ENCODE assay signal across 2 cellular contexts in the genomic region with DNA sequence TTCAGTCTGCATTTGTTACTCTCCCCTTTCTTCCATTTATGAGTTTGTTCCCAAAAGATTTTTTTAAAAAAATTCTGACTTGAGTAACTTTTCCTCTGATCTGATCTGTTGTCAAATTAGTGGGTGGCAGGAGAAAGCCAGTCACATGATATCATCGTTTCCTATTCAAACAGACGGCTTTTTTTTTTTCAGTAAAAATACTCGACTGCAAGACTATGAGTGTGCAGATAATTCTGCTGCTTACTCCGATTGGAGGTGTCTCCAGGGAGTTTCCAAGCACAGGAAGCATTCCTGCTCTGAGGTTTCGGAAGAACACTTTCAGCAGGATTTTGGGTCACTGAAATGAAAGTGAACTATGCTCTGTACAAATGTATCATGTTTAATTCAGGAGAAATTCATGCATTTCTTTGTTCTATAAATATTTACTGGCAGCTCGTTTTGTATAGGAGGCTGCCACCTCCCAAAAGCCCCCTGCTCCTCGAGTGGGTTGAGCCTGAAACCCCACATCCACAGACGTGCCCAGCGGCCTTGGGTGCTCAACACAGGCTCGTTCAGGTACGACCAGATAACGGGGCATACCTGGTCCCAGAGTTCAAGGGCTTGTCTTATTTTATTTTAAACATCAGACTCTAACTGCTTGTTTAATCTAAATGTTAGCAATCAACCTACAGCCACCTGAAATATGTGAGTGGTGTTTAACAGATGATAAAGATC.
TF ChIP-seq lines count a peak whose summit lies in the region.

No MANE protein-coding gene starts in this region.

TF ChIP-seq in SK-N-SH, 30 proteins besides CTCF, POLR2A, EP300 and RAD21 (continued from another document):
- TF ChIP-seq ZBTB33 (IDR thresholded peaks at IDR 0.05; ENCODE audit: borderline replicate concordance, low read depth) (no peak), EZH2phosphoT487 (IDR thresholded peaks at IDR 0.05; ENCODE audit: borderline replicate concordance, low read depth) (no peak)
- TF ChIP-seq, protein P1, sequence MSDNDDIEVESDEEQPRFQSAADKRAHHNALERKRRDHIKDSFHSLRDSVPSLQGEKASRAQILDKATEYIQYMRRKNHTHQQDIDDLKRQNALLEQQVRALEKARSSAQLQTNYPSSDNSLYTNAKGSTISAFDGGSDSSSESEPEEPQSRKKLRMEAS (IDR thresholded peaks at IDR 0.05; ENCODE audit: low read depth), result no peak
- TF ChIP-seq, protein P2, sequence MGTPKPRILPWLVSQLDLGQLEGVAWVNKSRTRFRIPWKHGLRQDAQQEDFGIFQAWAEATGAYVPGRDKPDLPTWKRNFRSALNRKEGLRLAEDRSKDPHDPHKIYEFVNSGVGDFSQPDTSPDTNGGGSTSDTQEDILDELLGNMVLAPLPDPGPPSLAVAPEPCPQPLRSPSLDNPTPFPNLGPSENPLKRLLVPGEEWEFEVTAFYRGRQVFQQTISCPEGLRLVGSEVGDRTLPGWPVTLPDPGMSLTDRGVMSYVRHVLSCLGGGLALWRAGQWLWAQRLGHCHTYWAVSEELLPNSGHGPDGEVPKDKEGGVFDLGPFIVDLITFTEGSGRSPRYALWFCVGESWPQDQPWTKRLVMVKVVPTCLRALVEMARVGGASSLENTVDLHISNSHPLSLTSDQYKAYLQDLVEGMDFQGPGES (IDR thresholded peaks at IDR 0.05; ENCODE audit: low read depth, low read length), result no peak

TF ChIP-seq in SK-N-SH treated with all-trans-retinoic acid at 6 μM for 48 hours, 23 proteins besides CTCF, POLR2A, EP300 and RAD21 (continued from another document):
- TF ChIP-seq PATZ1 (CRISPR knock-in tag; IDR thresholded peaks at IDR 0.05; ENCODE audit: borderline replicate concordance), result no peak
TF ChIP-seq in SK-N-SH treated with all-trans-retinoic acid at 6 μM for 48 hours: peak in this region for 0.
